In genomic region chr19:10334340-10335148, GRCh38 we compare ENCODE assay signal across 9 cellular contexts. TPM values are rescaled to one million over a fixed set of nuclear protein-coding genes. Genes with fewer than 3 reads are reported as not detected.
DNase-seq lines count a peak whose midpoint lies in the region; ATAC-seq and FAIRE-seq lines count a peak whose summit lies in the region.
"Had no signal": no experiment of that assay in that cellular context is flagged by ENCODE, and none has a peak within 500 bp of the region (broad histone marks: within the 10 kb centered on the region; RNA-seq: fewer than 3 reads in every experiment).

No MANE protein-coding gene starts in this region.

- no peak for ATAC-seq in GM21367 (IDR thresholded peaks at IDR 0.05; ENCODE audit: unreplicated experiment)

- DNase-seq in Daoy (ENCODE audit: low read depth): peak; percentile 95
- peak; percentile 49 for DNase-seq in NCI-H1105 treated with DMSO at 0.1 percent for 48 hours (lab: John Stamatoyannopoulos, UW)
- peak; percentile 88 to 97 for DNase-seq in dermis microvascular lymphatic vessel endothelial cell (ENCODE audit: low read depth in 2 of 2)
- DNase-seq in left kidney (ENCODE audit: low read depth, low spot score): peak; percentile 95
- DNase-seq in stimulated activated CD4-positive, alpha-beta T cell treated with anti-CD3 and anti-CD28 coated beads, Interleukin-12 subunit alpha, Interleukin-12 subunit beta, amount 100 ng/mL, for 48 hours (ENCODE audit: low read depth in 2 of 3, low spot score in 1 of 3): peak; percentile 51 to 58 (median 56)
- no peak for DNase-seq in effector CD4-positive, alpha-beta T cell

- FAIRE-seq in TTC549 (lab: Jason Lieb, UNC): peak; percentile 78
- FAIRE-seq: colon had no signal

RNA-seq across cellular contexts. Expression of gene RAVER1, which starts 1.2 kb away (rescaled TPM):
- 14.4 and 26.2 TPM in 2 replicates for total RNA-seq in Daoy (2014; rRNA removed; shearing (Covaris generic))
- total RNA-seq in dermis microvascular lymphatic vessel endothelial cell: 5.4 and 8.3 TPM in 2 replicates

RNA-seq across cellular contexts. Expression of gene ICAM3, which starts 4.9 kb away (rescaled TPM):
- 1.4 and 5.4 TPM in 2 replicates for total RNA-seq in Daoy (2014; rRNA removed; shearing (Covaris generic))
- 6.2 and 8.7 TPM in 2 replicates for total RNA-seq in dermis microvascular lymphatic vessel endothelial cell

RNA-seq across cellular contexts. Expression of gene FDX2, which starts 18.7 kb away (rescaled TPM):
- total RNA-seq in Daoy (2014; rRNA removed; shearing (Covaris generic)): 45.0 and 65.6 TPM in 2 replicates
- total RNA-seq in dermis microvascular lymphatic vessel endothelial cell: 14.6 and 15.4 TPM in 2 replicates

RNA-seq across cellular contexts. Expression of gene ZGLP1, which starts 24.9 kb away (rescaled TPM):
- 0.39 and 2.2 TPM in 2 replicates for total RNA-seq in Daoy (2014; rRNA removed; shearing (Covaris generic))
- total RNA-seq in dermis microvascular lymphatic vessel endothelial cell: 0.13 and 0.38 TPM in 2 replicates

RNA-seq across cellular contexts. Expression of gene ICAM5, which starts 44.8 kb away (rescaled TPM):
- total RNA-seq in Daoy (2014; rRNA removed; shearing (Covaris generic)): 0.54 and 2.2 TPM in 2 replicates
- total RNA-seq in dermis microvascular lymphatic vessel endothelial cell: under 0.01 TPM in 1 of 2 replicates, not detected in the other
